Comparison of ENCODE assay signal across 23 cellular contexts in genomic region chr4:61770456-61770855, GRCh38.
DNase-seq lines count a peak whose midpoint lies in the region; ATAC-seq and TF ChIP-seq lines count a peak whose summit lies in the region.
"Had no signal": no experiment of that assay in that cellular context is flagged by ENCODE, and none has a peak within 500 bp of the region (broad histone marks: within the 10 kb centered on the region; RNA-seq: fewer than 3 reads in every experiment).

No MANE protein-coding gene starts in this region.

- ATAC-seq in omental fat pad (ENCODE audit: low FRiP score) (no peak), GM21515 (IDR thresholded peaks at IDR 0.05; ENCODE audit: unreplicated experiment) (no peak)
- ATAC-seq: GM12878, Right ventricle myocardium inferior had no signal

- 14% methylated on average over 1 of the region's 1 CpG for WGBS in HUES64
- WGBS in ectodermal cell, 2 experiments = 0 to 17% methylated on average over 1 of the region's 1 CpG

- H3K9me3 Mint-ChIP-seq in CD8-positive, alpha-beta memory T cell = peaks cover 5 to 32% (median 19%) of the 10 kb centered on the region in 5 donors

- no peaks in the 10 kb centered on the region for H3K27me3 ChIP-seq in HUES64 (ENCODE audit: insufficient read depth, low read length)
- H3K27me3 ChIP-seq in ectodermal cell (ENCODE audit: control insufficient read depth, insufficient read depth, low read length, poor library complexity, severe bottlenecking) = no peaks in the 10 kb centered on the region
- no peaks in the 10 kb centered on the region; the same call in 1 of the 2 replicates for H3K27me3 ChIP-seq in iPS-20b (ENCODE audit: insufficient read depth, low read length)
- no peaks in the 10 kb centered on the region for H3K27me3 ChIP-seq in CD8-positive, alpha-beta memory T cell (ENCODE audit: insufficient read depth, low read length, poor library complexity, severe bottlenecking)
- H3K27me3 ChIP-seq: SJSA1 had no signal

- H3K36me3 Mint-ChIP-seq in CD8-positive, alpha-beta memory T cell = no peaks in the 10 kb centered on the region

- H3K9me3 ChIP-seq in ES-I3 (ENCODE audit: control insufficient read depth, insufficient read depth, low read length) (peaks cover under 1% of the 10 kb centered on the region; the same call in 1 of the 2 replicates), HUES64 (ENCODE audit: insufficient read depth, low read depth, low read length) (peaks cover 5% of the 10 kb centered on the region; the same call in 1 of the 2 replicates), ectodermal cell (ENCODE audit: control insufficient read depth, low read length) (no peaks in the 10 kb centered on the region), iPS-20b (ENCODE audit: insufficient read depth, low read depth, low read length) (peaks cover 16% of the 10 kb centered on the region)
- H3K9me3 ChIP-seq in CD8-positive, alpha-beta memory T cell (ENCODE audit: low read length) = no peaks in the 10 kb centered on the region
- H3K9me3 ChIP-seq: SJSA1 had no signal

- no peak overlapping the region for H3K4me3 Mint-ChIP-seq in CD8-positive, alpha-beta memory T cell

- H3K4me3 ChIP-seq in HUES64 (ENCODE audit: low read length) (peak overlapping the region; percentile 41), ectodermal cell (ENCODE audit: insufficient read depth, low read depth, low read length) (no peak overlapping the region), iPS-20b (ENCODE audit: low read length) (peak overlapping the region; percentile 74)
- H3K4me3 ChIP-seq in CD8-positive, alpha-beta memory T cell (ENCODE audit: low read length) = no peak overlapping the region
- H3K4me3 ChIP-seq: GM12878, SJSA1 had no signal

- H3K4me1 Mint-ChIP-seq in CD8-positive, alpha-beta memory T cell = no peaks in the 10 kb centered on the region

- CTCF ChIA-PET in CD8-positive, alpha-beta memory T cell (lab: Charles Lee) = no interaction called here

- no peak for TF ChIP-seq CTCF in omental fat pad (IDR thresholded peaks at IDR 0.05)

- H3K27me3 Mint-ChIP-seq in CD8-positive, alpha-beta memory T cell = no peaks in the 10 kb centered on the region

- DNase-seq in CD8-positive, alpha-beta memory T cell = no peak
- DNase-seq in globus pallidus (ENCODE audit: low spot score) = no peak
- no peak for DNase-seq in omental fat pad (ENCODE audit: low spot score)
- DNase-seq: AML-193, C1 segment of cervical spinal cord, DMS79, HCEC 1CT, MM.1S, NCI-H1048, NCI-H1417 treated with DMSO at 0.1 percent for 48 hours, NCI-H1930, NCI-H2171, NCI-H345, NCI-H524 treated with DMSO at 0.1 percent for 48 hours, NCI-H82 had no signal

- POLR2A ChIA-PET in CD8-positive, alpha-beta memory T cell (lab: Charles Lee) = no interaction called here

- H3K36me3 ChIP-seq in ES-I3 (ENCODE audit: insufficient read depth, low read length) (peaks cover 5% of the 10 kb centered on the region; the same call in 1 of the 2 replicates), HUES64 (ENCODE audit: insufficient read depth, low read length) (peaks cover 19% of the 10 kb centered on the region), ectodermal cell (ENCODE audit: control insufficient read depth, insufficient read depth, low read length) (no peaks in the 10 kb centered on the region), iPS-20b (ENCODE audit: insufficient read depth, low read depth, low read length) (peaks cover 26% of the 10 kb centered on the region)
- no peaks in the 10 kb centered on the region for H3K36me3 ChIP-seq in CD8-positive, alpha-beta memory T cell (ENCODE audit: insufficient read depth, low read length)
- H3K36me3 ChIP-seq: SJSA1 had no signal

- H3K27ac ChIP-seq in HUES64 (ENCODE audit: low read depth, low read length) (peak overlapping the region; percentile 94), ectodermal cell (ENCODE audit: insufficient read depth, low read depth, low read length, poor library complexity, severe bottlenecking) (peak overlapping the region; percentile 32), iPS-20b (ENCODE audit: low read length) (peak overlapping the region; percentile 69)
- no peak overlapping the region for H3K27ac ChIP-seq in CD8-positive, alpha-beta memory T cell (ENCODE audit: low read depth, low read length)
- H3K27ac ChIP-seq: SJSA1 had no signal

- H3K4me1 ChIP-seq in ES-I3 (ENCODE audit: insufficient read depth, low read length) (peaks cover 36% of the 10 kb centered on the region), HUES64 (ENCODE audit: insufficient read depth, low read length) (peaks cover 49% of the 10 kb centered on the region), ectodermal cell (ENCODE audit: control insufficient read depth, insufficient read depth, low read length) (peaks cover 7% of the 10 kb centered on the region), iPS-20b (ENCODE audit: insufficient read depth, low read length) (peaks cover 28% of the 10 kb centered on the region)
- H3K4me1 ChIP-seq in CD8-positive, alpha-beta memory T cell (ENCODE audit: insufficient read depth, low read length) = no peaks in the 10 kb centered on the region
- H3K4me1 ChIP-seq: SJSA1 had no signal

- peak overlapping the region; percentile 4; the same call in 1 of the 2 replicates for H3K9ac ChIP-seq in ES-I3 (ENCODE audit: low read depth, low read length)
- H3K9ac ChIP-seq in HUES64 (ENCODE audit: low read depth, low read length) = peak overlapping the region; percentile 69
- H3K9ac ChIP-seq in iPS-20b (ENCODE audit: low read depth, low read length) = peak overlapping the region; percentile 72; the same call in 1 of the 2 replicates

- no peak overlapping the region for H3K27ac Mint-ChIP-seq in CD8-positive, alpha-beta memory T cell

Comparison
In these comparisons a context has a peak if more than half of its experiments do, and no peak if none do; other contexts are left out.
1. H3K9ac ChIP-seq: peak in every context shown above with its lines; median percentile 72 in iPS-20b; 69 in HUES64; 4 in ES-I3.
2. H3K4me3 ChIP-seq: peak in HUES64 (single experiment) and iPS-20b (single experiment); none in ectodermal cell (single experiment) and CD8-positive, alpha-beta memory T cell (single experiment).